In genomic region chr4:160347197-160347596, GRCh38 we compare ENCODE assay signal across 23 cellular contexts.
"Had no signal": no experiment of that assay in that cellular context is flagged by ENCODE, and none has a peak within 500 bp of the region (broad histone marks: within the 10 kb centered on the region; RNA-seq: fewer than 3 reads in every experiment).

No MANE protein-coding gene starts in this region.

- H3K27ac ChIP-seq: colonic mucosa, coronary artery, dorsolateral prefrontal cortex, epithelial cell of prostate, esophagus muscularis mucosa, esophagus squamous epithelium, foreskin keratinocyte, gastrocnemius medialis, gastroesophageal sphincter, heart left ventricle, heart right ventricle had no signal

- DNase-seq: colonic mucosa; cortex of kidney; dermis blood vessel endothelial cell; dorsolateral prefrontal cortex; effector CD4-positive, alpha-beta T cell; effector CD8-positive, alpha-beta T cell; effector memory CD4-positive, alpha-beta T cell; effector memory CD8-positive, alpha-beta T cell; endodermal cell; erythroblast; esophagus squamous epithelium; foreskin fibroblast; foreskin keratinocyte; foreskin melanocyte; gastrocnemius medialis; glutamatergic neuron; head of caudate nucleus; heart left ventricle; heart right ventricle had no signal

- H3K36me3 ChIP-seq: colonic mucosa, esophagus muscularis mucosa, esophagus squamous epithelium, gastrocnemius medialis, gastroesophageal sphincter, heart left ventricle, heart right ventricle had no signal

- H3K4me3 ChIP-seq: colonic mucosa, coronary artery, dorsolateral prefrontal cortex, esophagus muscularis mucosa, esophagus squamous epithelium, gastrocnemius medialis, gastroesophageal sphincter, heart left ventricle, heart right ventricle had no signal

- H3K27me3 ChIP-seq: colonic mucosa, esophagus muscularis mucosa, esophagus squamous epithelium, foreskin keratinocyte, gastrocnemius medialis, gastroesophageal sphincter, heart left ventricle, heart right ventricle had no signal

- H3K9me3 ChIP-seq: colonic mucosa, esophagus muscularis mucosa, gastrocnemius medialis, gastroesophageal sphincter, heart left ventricle, heart right ventricle had no signal
